Comparison of ENCODE assay signal across 15 cellular contexts in genomic region chr21:36540700-36541099, GRCh38.
DNase-seq lines count a peak whose midpoint lies in the region; TF ChIP-seq lines count a peak whose summit lies in the region.
"Had no signal": no experiment of that assay in that cellular context is flagged by ENCODE, and none has a peak within 500 bp of the region (broad histone marks: within the 10 kb centered on the region; RNA-seq: fewer than 3 reads in every experiment).

No MANE protein-coding gene starts in this region.

- TF ChIP-seq CTCF in GM12865 (IDR thresholded peaks at IDR 0.05; ENCODE audit: insufficient read depth, low read depth, low read length, missing control alignments) (no peak), OCI-LY3 (IDR thresholded peaks at IDR 0.05; ENCODE audit: low read depth, low read length) (no peak), suprapubic skin (IDR thresholded peaks at IDR 0.05) (no peak)

- H3K36me3 ChIP-seq in OCI-LY3 (replicated peaks; ENCODE audit: low read depth, low read length): peaks cover 41% of the 10 kb centered on the region
- H3K36me3 ChIP-seq in suprapubic skin: no peaks in the 10 kb centered on the region

- peak overlapping the region; percentile 32; the same call in 1 of the 2 replicates for H3K4me3 ChIP-seq in GM08714 (ENCODE audit: low read length)
- H3K4me3 ChIP-seq in GM12865 (ENCODE audit: low read depth, low read length): peak overlapping the region; percentile 87
- peak overlapping the region; percentile 86 for H3K4me3 ChIP-seq in OCI-LY3 (ENCODE audit: low read length)
- H3K4me3 ChIP-seq in suprapubic skin: no peak overlapping the region
- H3K4me3 ChIP-seq: K562 had no signal

- no peak overlapping the region for H2AFZ ChIP-seq in OCI-LY3 (ENCODE audit: low read depth, low read length)

- H3K4me2 ChIP-seq in OCI-LY3 (ENCODE audit: low read length): peak overlapping the region; percentile 83

- no peaks in the 10 kb centered on the region for H4K20me1 ChIP-seq in OCI-LY3 (ENCODE audit: insufficient read depth, low read length)

- H3K9ac ChIP-seq in OCI-LY3 (ENCODE audit: low read length): peak overlapping the region; percentile 96; the same call in 1 of the 2 replicates

- H3K4me1 ChIP-seq in OCI-LY3 (ENCODE audit: low read length) (peaks cover 88% of the 10 kb centered on the region), suprapubic skin (peaks cover 6% of the 10 kb centered on the region)
- H3K4me1 ChIP-seq: Caco-2 had no signal

- H3K79me2 ChIP-seq in OCI-LY3 (ENCODE audit: low read length): peaks cover 45% of the 10 kb centered on the region

- H3K9me3 ChIP-seq in OCI-LY3 (ENCODE audit: insufficient read depth, low read length) (no peaks in the 10 kb centered on the region), suprapubic skin (no peaks in the 10 kb centered on the region)
- H3K9me3 ChIP-seq: Caco-2 had no signal

- no peak for TF ChIP-seq EP300 in suprapubic skin (IDR thresholded peaks at IDR 0.05)

- TF ChIP-seq POLR2A in suprapubic skin (IDR thresholded peaks at IDR 0.05): no peak

- DNase-seq in GM12865 (ENCODE audit: low read depth): peak; percentile 67
- DNase-seq in SK-N-DZ (ENCODE audit: low spot score): no peak
- no peak for DNase-seq in suprapubic skin (ENCODE audit: low spot score in 2 of 2)
- DNase-seq in NCI-H69 (lab: John Stamatoyannopoulos, UW): no peak
- DNase-seq: ACHN; AML-193; Caco-2; CD4-positive, alpha-beta T cell; H9; IMR-90 had no signal

- H3K27ac ChIP-seq in OCI-LY3 (ENCODE audit: low read length): peak overlapping the region; percentile 99
- H3K27ac ChIP-seq in suprapubic skin: no peak overlapping the region
- H3K27ac ChIP-seq: C4-2B, HL-60 had no signal

- H3K27me3 ChIP-seq in OCI-LY3 (ENCODE audit: low read depth, low read length) (no peaks in the 10 kb centered on the region), suprapubic skin (peaks cover 29% of the 10 kb centered on the region)
